Comparison of ENCODE assay signal across 12 cellular contexts in the genomic region with DNA sequence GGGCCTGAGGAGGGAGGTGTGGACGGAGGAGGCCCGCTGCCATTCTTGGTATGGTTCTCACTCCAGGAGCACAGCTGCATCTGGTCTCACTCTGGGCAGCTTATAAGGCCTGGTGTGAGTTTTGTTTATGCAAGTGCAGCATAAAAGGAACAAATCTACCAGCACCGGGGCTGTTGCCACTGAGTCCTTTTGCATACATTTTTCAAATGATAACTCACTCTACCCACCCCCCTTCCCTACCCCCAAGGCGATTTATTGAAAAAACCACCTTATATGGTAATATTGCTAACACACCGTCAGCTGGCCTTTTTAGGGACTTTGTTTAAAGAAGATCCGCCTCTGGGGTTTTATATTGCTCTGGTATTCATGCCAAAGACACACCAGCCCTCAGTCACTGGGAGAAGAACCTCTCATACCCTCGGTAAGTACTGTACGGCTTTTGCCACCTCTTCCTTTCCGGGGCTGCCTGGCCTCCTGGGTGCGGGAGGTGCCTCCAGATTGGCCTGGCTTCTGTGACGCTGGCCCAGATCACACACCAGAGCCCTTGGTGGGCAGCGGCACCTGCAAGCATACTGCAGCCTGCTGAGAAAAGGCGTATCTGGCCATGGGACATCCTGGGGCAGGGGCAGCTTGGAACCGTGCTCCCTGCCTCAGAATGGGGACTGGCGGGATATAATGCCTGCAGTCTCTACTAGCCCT. TPM values are rescaled to one million over a fixed set of nuclear protein-coding genes. Genes with fewer than 3 reads are reported as not detected.
DNase-seq lines count a peak whose midpoint lies in the region; ATAC-seq and TF ChIP-seq lines count a peak whose summit lies in the region.
"Had no signal": no experiment of that assay in that cellular context is flagged by ENCODE, and none has a peak within 500 bp of the region (broad histone marks: within the 10 kb centered on the region; RNA-seq: fewer than 3 reads in every experiment).

A gene (plus strand): TSS at position 378 of the 699 bp plus-strand sequence. CDS start 8,304 bp downstream, outside the sequence.

- intact Hi-C loops in activated CD4-positive, alpha-beta T cell treated with anti-CD3 and anti-CD28 coated beads, Interleukin-2, amount 10 ng/mL, durations not matched to agents 24 days and 14 days (cut with micrococcal nuclease), result no loop called here
- intact Hi-C loops in activated CD4-positive, alpha-beta T cell treated with anti-CD3 and anti-CD28 coated beads for 36 hours (cut with DNase I, micrococcal nuclease), result loop anchor here in 1 of 2 experiments (10.0 kb wide), 1 partner anchor 208 kb away; no protein-coding TSS in a partner anchor
- intact Hi-C loops in cardiac septum (cut with DNase I), result no loop called here

- no peaks in the 10 kb centered on the region for H3K36me3 ChIP-seq in mucosa of stomach (ENCODE audit: control insufficient read depth, insufficient read depth, low read length)

- DNase-seq in activated CD4-positive, alpha-beta T cell treated with anti-CD3 and anti-CD28 coated beads, Interleukin-2, amount 10 ng/mL, durations not matched to agents 24 days and 14 days, result no peak
- DNase-seq in activated CD4-positive, alpha-beta T cell treated with anti-CD3 and anti-CD28 coated beads for 36 hours, result no peak
- DNase-seq in coronary artery (ENCODE audit: low spot score), result peak; percentile 83
- peak; percentile 55 for DNase-seq in type B pancreatic cell (ENCODE audit: extremely low spot score, unreplicated experiment)
- DNase-seq in retina, result no peak
- DNase-seq in cardiac septum (ENCODE audit: low spot score), result no peak
- DNase-seq: NCI-H2029, nephron progenitor cell, T-helper 17 cell had no signal

- no peaks in the 10 kb centered on the region for H3K9me3 ChIP-seq in mucosa of stomach (ENCODE audit: control insufficient read depth, low read length)
- H3K9me3 ChIP-seq: A549 had no signal

- TF ChIP-seq CTCF in coronary artery (IDR thresholded peaks at IDR 0.05) (no peak), type B pancreatic cell (conservative IDR thresholded peaks at IDR 0.05) (no peak)

- peaks cover 40% of the 10 kb centered on the region for H3K4me1 Mint-ChIP-seq in activated CD4-positive, alpha-beta T cell treated with anti-CD3 and anti-CD28 coated beads, Interleukin-2, amount 10 ng/mL, durations not matched to agents 24 days and 14 days
- peaks cover 38% of the 10 kb centered on the region for H3K4me1 Mint-ChIP-seq in activated CD4-positive, alpha-beta T cell treated with anti-CD3 and anti-CD28 coated beads for 36 hours
- H3K4me1 Mint-ChIP-seq in type B pancreatic cell (ENCODE audit: unreplicated experiment), result peaks cover 9% of the 10 kb centered on the region

- no peaks in the 10 kb centered on the region for H3K27me3 Mint-ChIP-seq in activated CD4-positive, alpha-beta T cell treated with anti-CD3 and anti-CD28 coated beads, Interleukin-2, amount 10 ng/mL, durations not matched to agents 24 days and 14 days
- peaks cover 3% of the 10 kb centered on the region for H3K27me3 Mint-ChIP-seq in activated CD4-positive, alpha-beta T cell treated with anti-CD3 and anti-CD28 coated beads for 36 hours
- H3K27me3 Mint-ChIP-seq in type B pancreatic cell, result peaks cover 14% of the 10 kb centered on the region
- H3K27me3 Mint-ChIP-seq: T-helper 17 cell had no signal

- peak within 1 kb of the TSS; percentile 49 for H3K9ac ChIP-seq in mucosa of stomach (ENCODE audit: low read length)

- no peaks in the 10 kb centered on the region for H3K9me3 Mint-ChIP-seq in activated CD4-positive, alpha-beta T cell treated with anti-CD3 and anti-CD28 coated beads, Interleukin-2, amount 10 ng/mL, durations not matched to agents 24 days and 14 days
- H3K9me3 Mint-ChIP-seq in activated CD4-positive, alpha-beta T cell treated with anti-CD3 and anti-CD28 coated beads for 36 hours (ENCODE audit: low read depth), result no peaks in the 10 kb centered on the region
- H3K9me3 Mint-ChIP-seq in type B pancreatic cell, result no peaks in the 10 kb centered on the region
- H3K9me3 Mint-ChIP-seq: nephron progenitor cell had no signal

- ATAC-seq in activated CD4-positive, alpha-beta T cell treated with anti-CD3 and anti-CD28 coated beads for 36 hours, result no peak
- no peak for ATAC-seq in GM21367 (IDR thresholded peaks at IDR 0.05; ENCODE audit: unreplicated experiment)
- ATAC-seq: A549, T-helper 17 cell had no signal

- no peaks in the 10 kb centered on the region for H3K36me3 Mint-ChIP-seq in activated CD4-positive, alpha-beta T cell treated with anti-CD3 and anti-CD28 coated beads, Interleukin-2, amount 10 ng/mL, durations not matched to agents 24 days and 14 days (ENCODE audit: low read depth)
- H3K36me3 Mint-ChIP-seq in activated CD4-positive, alpha-beta T cell treated with anti-CD3 and anti-CD28 coated beads for 36 hours (ENCODE audit: low read depth), result no peaks in the 10 kb centered on the region
- no peaks in the 10 kb centered on the region for H3K36me3 Mint-ChIP-seq in type B pancreatic cell

- H3K27ac Mint-ChIP-seq in activated CD4-positive, alpha-beta T cell treated with anti-CD3 and anti-CD28 coated beads, Interleukin-2, amount 10 ng/mL, durations not matched to agents 24 days and 14 days, result peak within 1 kb of the TSS; percentile 59
- H3K27ac Mint-ChIP-seq in activated CD4-positive, alpha-beta T cell treated with anti-CD3 and anti-CD28 coated beads for 36 hours, result no peak within 1 kb of the TSS
- H3K27ac Mint-ChIP-seq in type B pancreatic cell, result no peak within 1 kb of the TSS
- H3K27ac Mint-ChIP-seq: nephron progenitor cell, T-helper 17 cell had no signal

- POLR2A ChIA-PET in activated CD4-positive, alpha-beta T cell treated with anti-CD3 and anti-CD28 coated beads for 36 hours (lab: Charles Lee), result no interaction called here

- H3K27me3 ChIP-seq in mucosa of stomach (ENCODE audit: control insufficient read depth, insufficient read depth, low read length), result no peaks in the 10 kb centered on the region

- CTCF ChIA-PET in activated CD4-positive, alpha-beta T cell treated with anti-CD3 and anti-CD28 coated beads for 36 hours (lab: Charles Lee), result interaction anchor here (0.7 to 1.6 kb wide), 5 partner anchors 15 to 160 kb away, joined by 3 to 6 read pairs (median 3); no protein-coding TSS in a partner anchor

- H3K4me3 Mint-ChIP-seq in activated CD4-positive, alpha-beta T cell treated with anti-CD3 and anti-CD28 coated beads, Interleukin-2, amount 10 ng/mL, durations not matched to agents 24 days and 14 days, result no peak within 1 kb of the TSS
- H3K4me3 Mint-ChIP-seq in activated CD4-positive, alpha-beta T cell treated with anti-CD3 and anti-CD28 coated beads for 36 hours, result no peak within 1 kb of the TSS
- no peak within 1 kb of the TSS for H3K4me3 Mint-ChIP-seq in type B pancreatic cell
- H3K4me3 Mint-ChIP-seq: nephron progenitor cell, T-helper 17 cell had no signal

- H3K4me3 ChIP-seq in coronary artery (peak within 1 kb of the TSS; percentile 60), mucosa of stomach (ENCODE audit: low read length) (no peak within 1 kb of the TSS)
- H3K4me3 ChIP-seq: A549 had no signal

- peaks cover under 1% of the 10 kb centered on the region for H3K4me1 ChIP-seq in mucosa of stomach (ENCODE audit: control insufficient read depth, insufficient read depth, low read length)

- peak within 1 kb of the TSS; percentile 86 to 88 for H3K27ac ChIP-seq in coronary artery
- H3K27ac ChIP-seq: A549 had no signal

RNA-seq across cellular contexts. Expression of the gene that starts here (rescaled TPM):
- not detected in 2 replicates for total RNA-seq in activated CD4-positive, alpha-beta T cell treated with anti-CD3 and anti-CD28 coated beads, Interleukin-2, amount 10 ng/mL, durations not matched to agents 24 days and 14 days
- under 1 TPM in 1 of 2 experiments, not detected in 1; 0.14 TPM for total RNA-seq in activated CD4-positive, alpha-beta T cell treated with anti-CD3 and anti-CD28 coated beads for 36 hours
- total RNA-seq in type B pancreatic cell (ENCODE audit: low replicate concordance) (4.2 and 13.7 TPM in 2 replicates), cardiac septum (3.9 TPM)
- total RNA-seq: T-helper 17 cell had no signal

Comparison
In these comparisons a context has a peak if more than half of its experiments do, and no peak if none do; other contexts are left out.
1. DNase-seq: peak in coronary artery (single experiment) and type B pancreatic cell (single experiment); none in activated CD4-positive, alpha-beta T cell treated with anti-CD3 and anti-CD28 coated beads, Interleukin-2, amount 10 ng/mL, durations not matched to agents 24 days and 14 days (single experiment), activated CD4-positive, alpha-beta T cell treated with anti-CD3 and anti-CD28 coated beads for 36 hours (single experiment), retina (single experiment) and cardiac septum (single experiment).